11 cellular contexts compared by ENCODE assay signal in the genomic region with DNA sequence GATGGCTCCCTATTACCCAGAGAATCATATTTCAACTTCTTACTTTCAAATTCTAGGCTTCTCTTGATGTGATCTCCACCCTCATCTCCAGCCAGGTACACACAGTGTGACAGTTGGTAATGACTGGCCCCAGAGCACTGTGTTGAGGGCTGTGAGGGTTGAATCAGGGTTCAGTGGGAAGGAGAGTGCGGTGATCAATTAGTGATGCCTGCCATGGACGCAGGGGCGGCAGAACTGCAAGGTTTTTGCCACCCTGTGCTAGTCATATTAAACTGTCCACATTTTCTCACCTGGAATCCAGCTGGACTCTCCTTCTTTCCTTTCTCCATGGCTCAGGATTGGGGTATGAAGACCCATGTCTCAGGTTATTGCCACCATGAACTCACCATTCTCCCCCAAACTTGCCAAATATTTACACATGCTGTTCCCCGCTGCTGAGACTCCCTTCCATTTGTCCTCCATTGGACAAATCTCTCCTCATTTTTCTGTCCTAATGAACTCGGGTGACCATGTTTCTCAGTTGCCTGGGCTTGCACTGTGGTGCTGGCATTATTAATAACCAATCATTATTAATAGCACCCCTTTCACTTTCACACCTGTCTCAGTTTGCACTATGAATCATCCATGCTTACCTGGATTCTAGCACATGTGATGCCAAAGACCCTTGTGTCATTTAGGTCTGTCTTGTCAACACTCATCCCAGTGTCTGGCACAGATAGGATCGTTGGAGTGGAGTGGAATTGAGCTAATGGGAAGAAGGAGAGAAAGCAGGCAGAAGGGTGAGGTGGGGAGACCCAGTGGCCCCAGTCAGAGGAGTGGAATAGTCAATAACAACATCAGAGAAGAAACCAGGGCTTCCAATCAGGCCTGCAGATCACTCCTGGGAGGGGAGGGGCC. TPM values are rescaled to one million over a fixed set of nuclear protein-coding genes. Genes with fewer than 3 reads are reported as not detected.
DNase-seq lines count a peak whose midpoint lies in the region; ATAC-seq and TF ChIP-seq lines count a peak whose summit lies in the region.
"Had no signal": no experiment of that assay in that cellular context is flagged by ENCODE, and none has a peak within 500 bp of the region (broad histone marks: within the 10 kb centered on the region; RNA-seq: fewer than 3 reads in every experiment).

No MANE protein-coding gene starts in this region.

- TF ChIP-seq POLR2A in erythroblast (IDR thresholded peaks at IDR 0.05; ENCODE audit: low read length), result no peak

- no peak overlapping the region for H3K9ac ChIP-seq in colonic mucosa (ENCODE audit: low read depth in 2 of 2, low read length in 2 of 2)

- intact Hi-C loops in colonic mucosa (cut with DNase I), result no loop called here

- H3K27ac ChIP-seq in mesodermal cell (ENCODE audit: low read depth, low read length, severe bottlenecking) (peak overlapping the region; percentile 71), colonic mucosa (no peak overlapping the region)

- H3K27me3 Mint-ChIP-seq in IgD-negative memory B cell, result no peaks in the 10 kb centered on the region

- no peaks in the 10 kb centered on the region for H3K9me3 Mint-ChIP-seq in IgD-negative memory B cell

- no peak for TF ChIP-seq CTCF in colonic mucosa (IDR thresholded peaks at IDR 0.05)

- H3K4me1 ChIP-seq in mesodermal cell (ENCODE audit: control insufficient read depth, insufficient read depth, low read length, poor library complexity, severe bottlenecking), result peaks cover 16% of the 10 kb centered on the region
- H3K4me1 ChIP-seq in colonic mucosa, result no peaks in the 10 kb centered on the region

- H3K4me3 ChIP-seq in mesodermal cell (ENCODE audit: extremely low read depth, insufficient read depth, low read length, poor library complexity, severe bottlenecking), result no peak overlapping the region
- no peak overlapping the region for H3K4me3 ChIP-seq in colonic mucosa
- H3K4me3 ChIP-seq: gastrocnemius medialis had no signal

- DNase-seq in colonic mucosa (no peak), erythroblast (lab: John Stamatoyannopoulos, UW) (no peak), NCI-H82 (lab: John Stamatoyannopoulos, UW) (no peak)
- DNase-seq: gastrocnemius medialis, nucleus accumbens, SHP77 had no signal

- H3K27ac Mint-ChIP-seq in IgD-negative memory B cell, result peak overlapping the region; percentile 27 to 96 (median 31)

- WGBS in mesodermal cell (ENCODE audit: insufficient coverage in 2 of 2), 2 experiments, result 92 to 98% methylated on average over 5 to 6 of the region's 6 CpGs

- no peaks in the 10 kb centered on the region for H3K36me3 ChIP-seq in mesodermal cell (ENCODE audit: control insufficient read depth, insufficient read depth, low read length)
- H3K36me3 ChIP-seq in colonic mucosa, result no peaks in the 10 kb centered on the region
- H3K36me3 ChIP-seq: gastrocnemius medialis had no signal

- peak; percentile 46 for ATAC-seq in GM18511 (IDR thresholded peaks at IDR 0.05; ENCODE audit: unreplicated experiment)
- ATAC-seq in GM21381 (IDR thresholded peaks at IDR 0.05; ENCODE audit: unreplicated experiment), result peak; percentile 19
- ATAC-seq in HG03469 (IDR thresholded peaks at IDR 0.05; ENCODE audit: unreplicated experiment), result no peak
- ATAC-seq: gastrocnemius medialis had no signal

- H3K36me3 Mint-ChIP-seq in IgD-negative memory B cell, result no peaks in the 10 kb centered on the region

- no peaks in the 10 kb centered on the region for H3K9me3 ChIP-seq in mesodermal cell (ENCODE audit: control insufficient read depth, low read length)
- H3K9me3 ChIP-seq in colonic mucosa, result no peaks in the 10 kb centered on the region
- H3K9me3 ChIP-seq: gastrocnemius medialis had no signal

- H3K4me3 Mint-ChIP-seq in IgD-negative memory B cell, result peak overlapping the region; percentile 4 to 95 (median 70)

- H3K4me1 Mint-ChIP-seq in IgD-negative memory B cell, result peaks cover 42 to 59% (median 53%) of the 10 kb centered on the region in 3 donors

- no peaks in the 10 kb centered on the region for H3K27me3 ChIP-seq in colonic mucosa
- H3K27me3 ChIP-seq: gastrocnemius medialis had no signal

RNA-seq across cellular contexts. Expression of a gene that starts 33.9 kb away (rescaled TPM):
- polyA plus RNA-seq in IgD-negative memory B cell, result not detected
- 58.5 TPM for polyA plus RNA-seq in mesodermal cell (2013, experiment 1 of 2)
- 59.5 TPM for polyA plus RNA-seq in mesodermal cell (2013, experiment 2 of 2)
- total RNA-seq in colonic mucosa, result 1 to 10 TPM in 1 of 2 donors, under 1 TPM in 1; 0.69 to 2.4 TPM
- total RNA-seq: gastrocnemius medialis had no signal

RNA-seq across cellular contexts. Expression of a gene that starts 53.7 kb away (rescaled TPM):
- 78.0 TPM for polyA plus RNA-seq in IgD-negative memory B cell
- 23.7 TPM for polyA plus RNA-seq in mesodermal cell (2013, experiment 1 of 2)
- polyA plus RNA-seq in mesodermal cell (2013, experiment 2 of 2), result 23.0 TPM
- 10 to 100 TPM; 37.5 to 53.5 TPM for total RNA-seq in colonic mucosa
